Comparison of ENCODE assay signal across 1 cellular context in genomic region chr11:8206251-8207079, GRCh38.
TF ChIP-seq lines count a peak whose summit lies in the region.

No MANE protein-coding gene starts in this region.

TF ChIP-seq in GM23338, 12 proteins besides CTCF, POLR2A, EP300 and RAD21 (continued from another document):
- TF ChIP-seq NANOG (IDR thresholded peaks at IDR 0.05; ENCODE audit: borderline replicate concordance) (no peak), ZNF114 (CRISPR knock-in tag; IDR thresholded peaks at IDR 0.05) (no peak)
- TF ChIP-seq, protein P1, sequence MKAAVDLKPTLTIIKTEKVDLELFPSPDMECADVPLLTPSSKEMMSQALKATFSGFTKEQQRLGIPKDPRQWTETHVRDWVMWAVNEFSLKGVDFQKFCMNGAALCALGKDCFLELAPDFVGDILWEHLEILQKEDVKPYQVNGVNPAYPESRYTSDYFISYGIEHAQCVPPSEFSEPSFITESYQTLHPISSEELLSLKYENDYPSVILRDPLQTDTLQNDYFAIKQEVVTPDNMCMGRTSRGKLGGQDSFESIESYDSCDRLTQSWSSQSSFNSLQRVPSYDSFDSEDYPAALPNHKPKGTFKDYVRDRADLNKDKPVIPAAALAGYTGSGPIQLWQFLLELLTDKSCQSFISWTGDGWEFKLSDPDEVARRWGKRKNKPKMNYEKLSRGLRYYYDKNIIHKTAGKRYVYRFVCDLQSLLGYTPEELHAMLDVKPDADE (IDR thresholded peaks at IDR 0.05) = no peak
